Comparison of ENCODE assay signal across 1 cellular context in genomic region chr13:49740870-49741269, GRCh38.
TF ChIP-seq lines count a peak whose summit lies in the region.

No MANE protein-coding gene starts in this region.

TF ChIP-seq in HepG2, 621 proteins besides CTCF, POLR2A, EP300 and RAD21 (continued from another document):
- TF ChIP-seq, protein P1, sequence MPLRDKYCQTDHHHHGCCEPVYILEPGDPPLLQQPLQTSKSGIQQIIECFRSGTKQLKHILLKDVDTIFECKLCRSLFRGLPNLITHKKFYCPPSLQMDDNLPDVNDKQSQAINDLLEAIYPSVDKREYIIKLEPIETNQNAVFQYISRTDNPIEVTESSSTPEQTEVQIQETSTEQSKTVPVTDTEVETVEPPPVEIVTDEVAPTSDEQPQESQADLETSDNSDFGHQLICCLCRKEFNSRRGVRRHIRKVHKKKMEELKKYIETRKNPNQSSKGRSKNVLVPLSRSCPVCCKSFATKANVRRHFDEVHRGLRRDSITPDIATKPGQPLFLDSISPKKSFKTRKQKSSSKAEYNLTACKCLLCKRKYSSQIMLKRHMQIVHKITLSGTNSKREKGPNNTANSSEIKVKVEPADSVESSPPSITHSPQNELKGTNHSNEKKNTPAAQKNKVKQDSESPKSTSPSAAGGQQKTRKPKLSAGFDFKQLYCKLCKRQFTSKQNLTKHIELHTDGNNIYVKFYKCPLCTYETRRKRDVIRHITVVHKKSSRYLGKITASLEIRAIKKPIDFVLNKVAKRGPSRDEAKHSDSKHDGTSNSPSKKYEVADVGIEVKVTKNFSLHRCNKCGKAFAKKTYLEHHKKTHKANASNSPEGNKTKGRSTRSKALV (CRISPR knock-in tag; IDR thresholded peaks at IDR 0.05): no peak
- no peak for TF ChIP-seq ETV5 (CRISPR knock-in tag; IDR thresholded peaks at IDR 0.05; ENCODE audit: borderline replicate concordance)
- TF ChIP-seq JDP2 (CRISPR knock-in tag; IDR thresholded peaks at IDR 0.05; ENCODE audit: borderline replicate concordance): no peak
- TF ChIP-seq, protein P2, sequence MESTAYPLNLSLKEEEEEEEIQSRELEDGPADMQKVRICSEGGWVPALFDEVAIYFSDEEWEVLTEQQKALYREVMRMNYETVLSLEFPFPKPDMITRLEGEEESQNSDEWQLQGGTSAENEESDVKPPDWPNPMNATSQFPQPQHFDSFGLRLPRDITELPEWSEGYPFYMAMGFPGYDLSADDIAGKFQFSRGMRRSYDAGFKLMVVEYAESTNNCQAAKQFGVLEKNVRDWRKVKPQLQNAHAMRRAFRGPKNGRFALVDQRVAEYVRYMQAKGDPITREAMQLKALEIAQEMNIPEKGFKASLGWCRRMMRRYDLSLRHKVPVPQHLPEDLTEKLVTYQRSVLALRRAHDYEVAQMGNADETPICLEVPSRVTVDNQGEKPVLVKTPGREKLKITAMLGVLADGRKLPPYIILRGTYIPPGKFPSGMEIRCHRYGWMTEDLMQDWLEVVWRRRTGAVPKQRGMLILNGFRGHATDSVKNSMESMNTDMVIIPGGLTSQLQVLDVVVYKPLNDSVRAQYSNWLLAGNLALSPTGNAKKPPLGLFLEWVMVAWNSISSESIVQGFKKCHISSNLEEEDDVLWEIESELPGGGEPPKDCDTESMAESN (CRISPR knock-in tag; conservative IDR thresholded peaks at IDR 0.05): no peak
- no peak for TF ChIP-seq PRPF4 (IDR thresholded peaks at IDR 0.05; ENCODE audit: low read depth, low read length, poor library complexity, severe bottlenecking)
- TF ChIP-seq ZNF136 (CRISPR knock-in tag; IDR thresholded peaks at IDR 0.05; ENCODE audit: low read depth): no peak
- peak; percentile 66 for TF ChIP-seq ARID5B (CRISPR knock-in tag; IDR thresholded peaks at IDR 0.05)
- TF ChIP-seq MTA3 (CRISPR knock-in tag; IDR thresholded peaks at IDR 0.05): no peak
- TF ChIP-seq RNF2 (conservative IDR thresholded peaks at IDR 0.05; ENCODE audit: low read depth): no peak
- TF ChIP-seq, protein P3, sequence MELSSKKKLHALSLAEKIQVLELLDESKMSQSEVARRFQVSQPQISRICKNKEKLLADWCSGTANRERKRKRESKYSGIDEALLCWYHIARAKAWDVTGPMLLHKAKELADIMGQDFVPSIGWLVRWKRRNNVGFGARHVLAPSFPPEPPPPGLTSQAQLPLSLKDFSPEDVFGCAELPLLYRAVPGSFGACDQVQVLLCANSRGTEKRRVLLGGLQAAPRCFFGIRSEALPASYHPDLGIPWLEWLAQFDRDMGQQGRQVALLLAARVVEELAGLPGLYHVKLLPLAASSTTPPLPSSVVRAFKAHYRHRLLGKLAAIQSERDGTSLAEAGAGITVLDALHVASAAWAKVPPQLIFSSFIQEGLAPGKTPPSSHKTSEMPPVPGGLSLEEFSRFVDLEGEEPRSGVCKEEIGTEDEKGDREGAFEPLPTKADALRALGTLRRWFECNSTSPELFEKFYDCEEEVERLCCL (CRISPR knock-in tag; IDR thresholded peaks at IDR 0.05; ENCODE audit: borderline replicate concordance): no peak
- TF ChIP-seq TCF12 (IDR thresholded peaks at IDR 0.05): no peak
- TF ChIP-seq TCF12 (CRISPR knock-in tag; IDR thresholded peaks at IDR 0.05): no peak
- no peak for TF ChIP-seq THAP11 (CRISPR knock-in tag; IDR thresholded peaks at IDR 0.05)
- no peak for TF ChIP-seq MLLT10 (CRISPR knock-in tag; IDR thresholded peaks at IDR 0.05)
- peak; percentile 49 for TF ChIP-seq HOXD1 (CRISPR knock-in tag; IDR thresholded peaks at IDR 0.05)
- TF ChIP-seq ZNF567 (CRISPR knock-in tag; IDR thresholded peaks at IDR 0.05; ENCODE audit: borderline replicate concordance): no peak
- TF ChIP-seq AGO1 (IDR thresholded peaks at IDR 0.05; ENCODE audit: low read depth, low read length, poor library complexity, severe bottlenecking): no peak
- TF ChIP-seq THRA (CRISPR knock-in tag; IDR thresholded peaks at IDR 0.05; ENCODE audit: borderline replicate concordance): 0 out of 2 replicates have a peak, but pooled peaks have one; percentile 20
- no peak for TF ChIP-seq HOXA3 (CRISPR knock-in tag; IDR thresholded peaks at IDR 0.05)
- TF ChIP-seq, protein P4, sequence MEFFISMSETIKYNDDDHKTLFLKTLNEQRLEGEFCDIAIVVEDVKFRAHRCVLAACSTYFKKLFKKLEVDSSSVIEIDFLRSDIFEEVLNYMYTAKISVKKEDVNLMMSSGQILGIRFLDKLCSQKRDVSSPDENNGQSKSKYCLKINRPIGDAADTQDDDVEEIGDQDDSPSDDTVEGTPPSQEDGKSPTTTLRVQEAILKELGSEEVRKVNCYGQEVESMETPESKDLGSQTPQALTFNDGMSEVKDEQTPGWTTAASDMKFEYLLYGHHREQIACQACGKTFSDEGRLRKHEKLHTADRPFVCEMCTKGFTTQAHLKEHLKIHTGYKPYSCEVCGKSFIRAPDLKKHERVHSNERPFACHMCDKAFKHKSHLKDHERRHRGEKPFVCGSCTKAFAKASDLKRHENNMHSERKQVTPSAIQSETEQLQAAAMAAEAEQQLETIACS (CRISPR knock-in tag; IDR thresholded peaks at IDR 0.05): no peak
- TF ChIP-seq GATAD2A (CRISPR knock-in tag; IDR thresholded peaks at IDR 0.05): peak; percentile 75
- TF ChIP-seq ZNF75D (CRISPR knock-in tag; IDR thresholded peaks at IDR 0.05; ENCODE audit: borderline replicate concordance): no peak
- no peak for TF ChIP-seq SOX13 (IDR thresholded peaks at IDR 0.05)
- peak in 1 of 2 experiments; percentile 80; a peak in 2 of 4 replicates for TF ChIP-seq SOX13 (CRISPR knock-in tag; conservative IDR thresholded peaks at IDR 0.05 in 1 of 2, IDR thresholded peaks at IDR 0.05 in 1 of 2)
- TF ChIP-seq MAZ (IDR thresholded peaks at IDR 0.05; ENCODE audit: borderline replicate concordance, low read depth, low read length): no peak
- no peak for TF ChIP-seq MAZ (CRISPR knock-in tag; IDR thresholded peaks at IDR 0.05; ENCODE audit: low read depth)
- TF ChIP-seq ATF7 (IDR thresholded peaks at IDR 0.05): no peak
- TF ChIP-seq ATF7 (CRISPR knock-in tag; IDR thresholded peaks at IDR 0.05): no peak
- peak; percentile 58; the same call in 1 of the 2 replicates for TF ChIP-seq ISL2 (CRISPR knock-in tag; IDR thresholded peaks at IDR 0.05)
- peak; percentile 27; the same call in 1 of the 2 replicates for TF ChIP-seq HNF4A (CRISPR knock-in tag; IDR thresholded peaks at IDR 0.05)
- TF ChIP-seq, protein P5, sequence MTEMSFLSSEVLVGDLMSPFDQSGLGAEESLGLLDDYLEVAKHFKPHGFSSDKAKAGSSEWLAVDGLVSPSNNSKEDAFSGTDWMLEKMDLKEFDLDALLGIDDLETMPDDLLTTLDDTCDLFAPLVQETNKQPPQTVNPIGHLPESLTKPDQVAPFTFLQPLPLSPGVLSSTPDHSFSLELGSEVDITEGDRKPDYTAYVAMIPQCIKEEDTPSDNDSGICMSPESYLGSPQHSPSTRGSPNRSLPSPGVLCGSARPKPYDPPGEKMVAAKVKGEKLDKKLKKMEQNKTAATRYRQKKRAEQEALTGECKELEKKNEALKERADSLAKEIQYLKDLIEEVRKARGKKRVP (CRISPR knock-in tag; IDR thresholded peaks at IDR 0.05): peak in 1 of 2 experiments; percentile 76; a peak in 2 of 4 replicates
- TF ChIP-seq XRCC5 (optimal IDR thresholded peaks at IDR 0.05; ENCODE audit: low read length): no peak
- no peak for TF ChIP-seq SOX6 (IDR thresholded peaks at IDR 0.05)
- TF ChIP-seq SOX6 (CRISPR knock-in tag; IDR thresholded peaks at IDR 0.05): peak; percentile 70; the same call in 1 of the 2 replicates
- TF ChIP-seq NFATC3 (CRISPR knock-in tag; IDR thresholded peaks at IDR 0.05): no peak
- TF ChIP-seq, protein P6, sequence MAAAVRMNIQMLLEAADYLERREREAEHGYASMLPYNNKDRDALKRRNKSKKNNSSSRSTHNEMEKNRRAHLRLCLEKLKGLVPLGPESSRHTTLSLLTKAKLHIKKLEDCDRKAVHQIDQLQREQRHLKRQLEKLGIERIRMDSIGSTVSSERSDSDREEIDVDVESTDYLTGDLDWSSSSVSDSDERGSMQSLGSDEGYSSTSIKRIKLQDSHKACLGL (CRISPR knock-in tag; IDR thresholded peaks at IDR 0.05): no peak
- TF ChIP-seq HBP1 (CRISPR knock-in tag; IDR thresholded peaks at IDR 0.05; ENCODE audit: low read depth): no peak
- TF ChIP-seq ZNF235 (CRISPR knock-in tag; IDR thresholded peaks at IDR 0.05; ENCODE audit: borderline replicate concordance): no peak
- TF ChIP-seq SP1 (IDR thresholded peaks at IDR 0.05): no peak
- no peak for TF ChIP-seq SP1 (CRISPR knock-in tag; IDR thresholded peaks at IDR 0.05)
- no peak for TF ChIP-seq ZNF333 (CRISPR knock-in tag; IDR thresholded peaks at IDR 0.05; ENCODE audit: borderline replicate concordance)
